8 cellular contexts compared by ENCODE assay signal in genomic region chr2:100104718-100105677, GRCh38. TPM values are rescaled to one million over a fixed set of nuclear protein-coding genes. Genes with fewer than 3 reads are reported as not detected.
A peak's percentile ranks its signal among the peaks of the same experiment; 100 is the strongest.
DNase-seq lines count a peak whose midpoint lies in the region; ATAC-seq, FAIRE-seq and TF ChIP-seq lines count a peak whose summit lies in the region.

No MANE protein-coding gene starts in this region.

- H3K9me3 ChIP-seq in WERI-Rb-1 (ENCODE audit: severe bottlenecking) (no peaks in the 10 kb centered on the region), esophagus muscularis mucosa (no peaks in the 10 kb centered on the region)

- H3K27ac ChIP-seq in WERI-Rb-1 (no peak overlapping the region), esophagus muscularis mucosa (replicated peaks in 1 of 4) (peak overlapping the region; percentile 82 to 87 (median 86))

- H3K36me3 ChIP-seq in WERI-Rb-1 = no peaks in the 10 kb centered on the region
- H3K36me3 ChIP-seq in esophagus muscularis mucosa = no peaks in the 10 kb centered on the region

- H3K4me1 Mint-ChIP-seq in natural killer cell = no peaks in the 10 kb centered on the region

- intact Hi-C loops in esophagus muscularis mucosa (cut with DNase I) (no loop called here), natural killer cell (cut with micrococcal nuclease) (no loop called here)

- no peaks in the 10 kb centered on the region for H3K36me3 Mint-ChIP-seq in natural killer cell

- peak; percentile 62 for DNase-seq in 8988T
- peak; percentile 31 for DNase-seq in GM12891 (ENCODE audit: insufficient read length, low spot score)
- peak; percentile 27 for DNase-seq in WERI-Rb-1
- peak; percentile 85 for DNase-seq in esophagus muscularis mucosa (ENCODE audit: extremely low spot score)
- no peak for DNase-seq in natural killer cell
- DNase-seq in cerebellar nuclear complex (lab: John Stamatoyannopoulos, UW) = no peak
- no peak for DNase-seq in SKM-1 (lab: John Stamatoyannopoulos, UW; ENCODE audit: unreplicated experiment)

- peak overlapping the region; percentile 77 for H3K4me3 Mint-ChIP-seq in natural killer cell

- ATAC-seq in natural killer cell (peak; percentile 40 to 71 (median 55)), HG02588 (IDR thresholded peaks at IDR 0.05; ENCODE audit: unreplicated experiment) (no peak)

- TF ChIP-seq EP300 in esophagus muscularis mucosa (IDR thresholded peaks at IDR 0.05) = no peak

- WGBS in esophagus muscularis mucosa = 4% methylated on average over 14 of the region's 119 CpGs

- TF ChIP-seq CTCF in WERI-Rb-1 (IDR thresholded peaks at IDR 0.05; ENCODE audit: low read depth, low read length) = no peak
- no peak for TF ChIP-seq CTCF in esophagus muscularis mucosa (IDR thresholded peaks at IDR 0.05)
- TF ChIP-seq CTCF in natural killer cell (IDR thresholded peaks at IDR 0.05) = no peak

- H3K9me3 Mint-ChIP-seq in natural killer cell = no peaks in the 10 kb centered on the region

- peaks cover 6 to 37% (median 26%) of the 10 kb centered on the region in 4 donors for H3K4me1 ChIP-seq in esophagus muscularis mucosa

- FAIRE-seq in GM12891 (lab: Jason Lieb, UNC) = no peak

- peak overlapping the region; percentile 36 for H3K4me3 ChIP-seq in WERI-Rb-1 (ENCODE audit: low read depth, low read length)
- peak overlapping the region; percentile 67 to 83 (median 76) for H3K4me3 ChIP-seq in esophagus muscularis mucosa

- TF ChIP-seq POLR2A in GM12891 (IDR thresholded peaks at IDR 0.05; ENCODE audit: low read depth, low read length) (no peak), esophagus muscularis mucosa (IDR thresholded peaks at IDR 0.05; ENCODE audit: low read depth) (no peak)

- no peak overlapping the region for H3K27ac Mint-ChIP-seq in natural killer cell

- H3K27me3 ChIP-seq in WERI-Rb-1 (ENCODE audit: insufficient read depth, low read depth, severe bottlenecking) = peaks cover 5% of the 10 kb centered on the region
- H3K27me3 ChIP-seq in esophagus muscularis mucosa = peaks cover 0 to 3% (median 0%) of the 10 kb centered on the region in 4 donors

- peaks cover 23 to 24% of the 10 kb centered on the region in 2 donors for H3K27me3 Mint-ChIP-seq in natural killer cell (ENCODE audit: low read depth in 2 of 2)

TF ChIP-seq in GM12891, 5 proteins besides CTCF, POLR2A, EP300 and RAD21:
- TF ChIP-seq TAF1 (IDR thresholded peaks at IDR 0.05; ENCODE audit: low read depth, low read length) = no peak
- no peak for TF ChIP-seq SPI1 (IDR thresholded peaks at IDR 0.05; ENCODE audit: low read depth, low read length)
- TF ChIP-seq PAX5 (IDR thresholded peaks at IDR 0.05; ENCODE audit: insufficient read depth, low read length, severe bottlenecking) = no peak
- TF ChIP-seq POU2F2 (IDR thresholded peaks at IDR 0.05; ENCODE audit: low read depth, low read length) = no peak
- no peak for TF ChIP-seq POLR2AphosphoS5 (IDR thresholded peaks at IDR 0.05; ENCODE audit: low read depth, low read length)
TF ChIP-seq in GM12891: peak in this region for 0.

RNA-seq across cellular contexts. Expression of gene AFF3, which starts 37.4 kb away (rescaled TPM):
- 5.9 TPM for polyA plus RNA-seq in GM12891 (2012; ENCODE audit: low read depth, missing spikeins)
- total RNA-seq in esophagus muscularis mucosa (10 to 100 TPM; 36.4 to 99.5 (median 56.9) TPM), natural killer cell (1 to 10 TPM; 4.6 to 9.6 (median 5.6) TPM)

Comparison
In these comparisons a context has a peak if more than half of its experiments do, and no peak if none do; other contexts are left out.
1. DNase-seq: peak in 8988T (single experiment), GM12891 (single experiment), WERI-Rb-1 (single experiment) and esophagus muscularis mucosa (single experiment); none in natural killer cell (single experiment), cerebellar nuclear complex (0 of 2) and SKM-1 (single experiment).